ENCODE assay signal across 10 cellular contexts in the genomic region with DNA sequence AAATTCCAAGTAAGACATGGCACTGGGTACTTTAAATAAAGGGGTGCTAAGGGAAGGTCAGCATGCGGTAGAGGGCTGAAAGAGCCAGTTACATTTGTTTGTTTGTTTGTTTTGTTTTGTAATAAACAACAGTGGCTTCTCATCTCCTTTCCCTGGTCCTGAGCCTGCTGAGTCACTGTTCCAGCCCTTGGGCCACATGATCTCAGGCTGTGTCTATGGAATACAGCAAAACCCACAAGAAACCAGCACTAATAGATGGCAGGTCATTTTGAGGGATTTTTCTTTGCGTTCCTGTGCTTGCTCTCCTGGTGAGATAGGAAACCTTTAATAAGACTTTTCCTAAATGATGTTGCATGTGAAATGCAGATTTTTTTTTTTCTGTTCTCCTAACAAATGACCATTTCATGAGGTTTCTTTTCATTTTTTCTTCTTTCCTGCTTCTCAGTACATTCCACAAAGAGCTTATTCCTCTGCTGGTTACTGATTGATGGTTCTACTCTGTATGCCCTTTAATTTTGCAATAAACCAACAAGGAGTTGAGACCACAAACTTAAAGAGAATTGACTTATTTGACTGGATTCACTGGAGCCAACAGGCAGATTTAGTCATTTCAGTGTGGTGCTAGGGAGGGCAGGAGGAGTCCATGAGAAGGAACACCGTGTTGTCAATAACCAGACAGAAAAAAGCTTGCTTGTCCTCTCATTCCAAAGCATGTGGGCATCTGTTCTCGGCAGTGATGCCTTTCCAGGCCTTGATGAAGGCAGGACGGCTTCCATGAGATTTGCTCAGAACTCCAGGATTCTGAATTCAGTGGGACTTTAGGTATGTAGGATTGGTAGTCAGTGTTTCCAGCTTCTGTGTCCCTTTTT.
DNase-seq lines count a peak whose midpoint lies in the region; ATAC-seq and TF ChIP-seq lines count a peak whose summit lies in the region.
"Had no signal": no experiment of that assay in that cellular context is flagged by ENCODE, and none has a peak within 500 bp of the region (broad histone marks: within the 10 kb centered on the region; RNA-seq: fewer than 3 reads in every experiment).

No MANE protein-coding gene starts in this region.

- H3K4me1 Mint-ChIP-seq in progenitor cell of endocrine pancreas (ENCODE audit: low read depth) = peaks cover 20% of the 10 kb centered on the region

- peaks cover 0 to 14% (median 10%) of the 10 kb centered on the region in 4 donors for H3K4me1 ChIP-seq in Peyer's patch

- DNase-seq in GM04504 (ENCODE audit: low read depth) (peak; percentile 48), OCI-M1 (lab: John Stamatoyannopoulos, UW) (peak; percentile 17), epithelial cell of proximal tubule (ENCODE audit: low read depth) (peak; percentile 94), progenitor cell of endocrine pancreas (ENCODE audit: low spot score, unreplicated experiment) (no peak), HuH-7 (ENCODE audit: low spot score) (no peak), Peyer's patch (no peak), LoVo (ENCODE audit: low spot score) (no peak)
- DNase-seq: hippocampal formation, NCI-H748 treated with DMSO at 0.1 percent for 48 hours had no signal

- H3K4me3 ChIP-seq in epithelial cell of proximal tubule (ENCODE audit: low read depth, low read length) = no peak overlapping the region
- no peak overlapping the region for H3K4me3 ChIP-seq in Peyer's patch

- TF ChIP-seq CTCF in epithelial cell of proximal tubule (conservative IDR thresholded peaks at IDR 0.05; ENCODE audit: low read depth, low read length) = no peak
- no peak for TF ChIP-seq CTCF in progenitor cell of endocrine pancreas (IDR thresholded peaks at IDR 0.05; ENCODE audit: unreplicated experiment)
- TF ChIP-seq CTCF in Peyer's patch (IDR thresholded peaks at IDR 0.05) = no peak

- peak overlapping the region in 2 of 4 donors; percentile 69 to 85 for H3K27ac ChIP-seq in Peyer's patch

- no peak for TF ChIP-seq POLR2A in Peyer's patch (IDR thresholded peaks at IDR 0.05)

- no peak for ATAC-seq in HG03432 (IDR thresholded peaks at IDR 0.05; ENCODE audit: unreplicated experiment)

- H3K27me3 ChIP-seq in Peyer's patch = no peaks in the 10 kb centered on the region

- no peaks in the 10 kb centered on the region for H3K36me3 Mint-ChIP-seq in progenitor cell of endocrine pancreas (ENCODE audit: insufficient read depth)

- H3K9me3 Mint-ChIP-seq in progenitor cell of endocrine pancreas (ENCODE audit: low read depth) = no peaks in the 10 kb centered on the region

- no peaks in the 10 kb centered on the region for H3K9me3 ChIP-seq in Peyer's patch

- H3K36me3 ChIP-seq in Peyer's patch = no peaks in the 10 kb centered on the region

- H3K27ac Mint-ChIP-seq in progenitor cell of endocrine pancreas = peak overlapping the region; percentile 81

- no peaks in the 10 kb centered on the region for H3K27me3 Mint-ChIP-seq in progenitor cell of endocrine pancreas

- H3K4me3 Mint-ChIP-seq in progenitor cell of endocrine pancreas (ENCODE audit: low read depth) = no peak overlapping the region

Comparison
In these comparisons a context has a peak if more than half of its experiments do, and no peak if none do; other contexts are left out.
1. DNase-seq: peak in GM04504 (single experiment), OCI-M1 (single experiment) and epithelial cell of proximal tubule (single experiment); none in progenitor cell of endocrine pancreas (single experiment), HuH-7 (single experiment), Peyer's patch (0 of 3) and LoVo (single experiment).